20 cellular contexts compared by ENCODE assay signal in the genomic region with DNA sequence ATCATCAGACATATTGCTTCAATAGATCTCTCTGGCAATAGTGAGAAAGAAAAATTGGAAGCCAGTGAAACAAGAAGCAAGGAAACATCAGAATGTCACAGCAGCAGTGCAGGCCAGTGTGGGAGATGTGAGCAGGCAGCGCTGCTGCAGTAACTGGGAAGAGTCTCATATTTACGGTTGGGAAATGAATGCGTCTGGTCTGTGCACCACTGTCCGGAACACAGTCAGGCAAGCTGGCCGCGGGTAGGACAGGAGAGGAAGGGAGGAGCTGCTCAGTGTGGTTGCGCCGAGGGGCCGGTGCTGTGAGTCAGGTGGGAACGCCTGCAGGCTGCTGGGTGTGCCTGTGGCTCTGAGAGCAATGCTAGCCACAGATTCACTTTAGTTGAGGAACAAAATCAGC. TPM values are rescaled to one million over a fixed set of nuclear protein-coding genes. Genes with fewer than 3 reads are reported as not detected.
A peak's percentile ranks its signal among the peaks of the same experiment; 100 is the strongest.
DNase-seq lines count a peak whose midpoint lies in the region; ATAC-seq and TF ChIP-seq lines count a peak whose summit lies in the region.
"Had no signal": no experiment of that assay in that cellular context is flagged by ENCODE, and none has a peak within 500 bp of the region (broad histone marks: within the 10 kb centered on the region; RNA-seq: fewer than 3 reads in every experiment).

No MANE protein-coding gene starts in this region.

- ATAC-seq in foreskin keratinocyte: peak; percentile 86
- ATAC-seq in stimulated activated naive CD8-positive, alpha-beta T cell treated with anti-CD3 and anti-CD28 coated beads, Interleukin-15, Interleukin-2, amounts not matched to agents 100 U/mL and 50 U/mL, for 24 hours: no peak

- in situ Hi-C loops in KBM-7 (cut with MboI; ENCODE audit: low pct_unique_long_range_greater_than_20kb, low sequenced_read_pairs): loop anchor here (10.0 kb wide), 1 partner anchor 128 kb away; no protein-coding TSS in a partner anchor

- TF ChIP-seq CTCF in foreskin keratinocyte (conservative IDR thresholded peaks at IDR 0.05): no peak

- H3K27me3 ChIP-seq in foreskin keratinocyte: peaks cover 5% of the 10 kb centered on the region
- H3K27me3 ChIP-seq: vagina had no signal

- peak; percentile 75 for DNase-seq in A172 (ENCODE audit: low spot score)
- peak; percentile 49 for DNase-seq in HPDE6-E6E7 (ENCODE audit: extremely low spot score)
- DNase-seq in T1000 (lab: John Stamatoyannopoulos, UW): peak; percentile 54
- DNase-seq in foreskin keratinocyte: peak; percentile 34 to 60
- no peak for DNase-seq in activated naive CD4-positive, alpha-beta T cell treated with anti-CD3 and anti-CD28 coated beads, Interleukin-2, amount 50 U/mL, for 16 hours
- DNase-seq in KBM-7: no peak
- no peak for DNase-seq in NCI-H1417 (lab: John Stamatoyannopoulos, UW)
- DNase-seq in stimulated activated naive CD8-positive, alpha-beta T cell treated with anti-CD3 and anti-CD28 coated beads, Interleukin-15, Interleukin-2, amounts not matched to agents 100 U/mL and 50 U/mL, for 24 hours: no peak
- DNase-seq: activated naive CD4-positive, alpha-beta T cell treated with Interleukin-2 at 50 U/mL for 16 hours; COR-L47; GDM1; H9; hippocampal formation; NCI-H1105 treated with DMSO at 0.1 percent for 48 hours; NCI-H345; SK-N-SH; stimulated activated CD4-positive, alpha-beta T cell treated with anti-CD3 and anti-CD28 coated beads, Interleukin-15, amount 100 ng/mL, for 24 hours; stomach; WERI-Rb-1 had no signal

- H3K27ac ChIP-seq in foreskin keratinocyte: no peak overlapping the region
- H3K27ac ChIP-seq: stomach, vagina, WERI-Rb-1 had no signal

- H3K4me1 ChIP-seq in foreskin keratinocyte: peaks cover 3% of the 10 kb centered on the region

RNA-seq across cellular contexts. Expression of gene PSMG4, which starts 6.4 kb away (rescaled TPM):
- total RNA-seq in A172 (2014; rRNA removed; shearing (Covaris generic)): 23.4 and 38.4 TPM in 2 replicates
- 19.2 and 20.1 TPM in 2 replicates for total RNA-seq in foreskin keratinocyte
- 25.1 and 32.0 TPM in 2 replicates for polyA plus RNA-seq in foreskin keratinocyte

RNA-seq across cellular contexts. Expression of gene TUBB2B, which starts 24.9 kb away (rescaled TPM):
- 13.0 and 17.1 TPM in 2 replicates for total RNA-seq in A172 (2014; rRNA removed; shearing (Covaris generic))
- 1.2 TPM in 1 of 2 replicates, not detected in the other for total RNA-seq in foreskin keratinocyte
- polyA plus RNA-seq in foreskin keratinocyte: 0.04 and 0.85 TPM in 2 replicates

Comparison
In these comparisons a context has a peak if more than half of its experiments do, and no peak if none do; other contexts are left out.
1. DNase-seq: peak in A172 (single experiment), HPDE6-E6E7 (single experiment), T1000 (single experiment) and foreskin keratinocyte (2 of 2); none in activated naive CD4-positive, alpha-beta T cell treated with anti-CD3 and anti-CD28 coated beads, Interleukin-2, amount 50 U/mL, for 16 hours (single experiment), KBM-7 (single experiment), NCI-H1417 (0 of 3) and stimulated activated naive CD8-positive, alpha-beta T cell treated with anti-CD3 and anti-CD28 coated beads, Interleukin-15, Interleukin-2, amounts not matched to agents 100 U/mL and 50 U/mL, for 24 hours (single experiment).